In genomic region chr10:21628023-21628422, GRCh38 we compare ENCODE assay signal across 21 cellular contexts.
"Had no signal": no experiment of that assay in that cellular context is flagged by ENCODE, and none has a peak within 500 bp of the region (broad histone marks: within the 10 kb centered on the region; RNA-seq: fewer than 3 reads in every experiment).

No MANE protein-coding gene starts in this region.

- H3K4me3 Mint-ChIP-seq: dendritic cell treated with granulocyte-macrophage colony-stimulating factor and Interleukin-4, amounts not matched to agents 40 ng/mL and 50 ng/mL, for 4 days; naive B cell; natural killer cell treated with Interleukin-12 subunit alpha and Interleukin-12 subunit beta and Interleukin-15 and Interleukin-18, amount 100 ng/mL, for 72 hours; neural crest cell; stimulated activated naive CD8-positive, alpha-beta T cell treated with anti-CD3 and anti-CD28 coated beads, Interleukin-15, amount 100 ng/mL, for 72 hours had no signal

- H3K4me1 ChIP-seq: colonic mucosa, thyroid gland had no signal

- DNase-seq: colonic mucosa; effector CD8-positive, alpha-beta T cell; esophagus squamous epithelium; naive B cell; stimulated activated CD4-positive, alpha-beta T cell treated with anti-CD3 and anti-CD28 coated beads, Interleukin-12 subunit alpha, Interleukin-12 subunit beta, amount 100 ng/mL, for 4 hours; stimulated activated CD4-positive, alpha-beta T cell treated with anti-CD3 and anti-CD28 coated beads, Interleukin-1b, Interleukin-23, amount 100 ng/mL, for 48 hours; stimulated activated CD4-positive, alpha-beta T cell treated with anti-CD3 and anti-CD28 coated beads, Interleukin-4, amount 100 ng/mL, for 1 hour; stimulated activated CD8-positive, alpha-beta memory T cell treated with anti-CD3 and anti-CD28 coated beads, Interleukin-4, amount 100 ng/mL, for 48 hours; stimulated activated naive CD4-positive, alpha-beta T cell; stimulated activated naive CD8-positive, alpha-beta T cell treated with anti-CD3 and anti-CD28 coated beads, Interleukin-15, amount 100 ng/mL, for 72 hours; thyroid gland; trophoblast cell had no signal

- H3K36me3 ChIP-seq: colonic mucosa, right atrium auricular region had no signal

- H3K9ac ChIP-seq: parathyroid adenoma had no signal

- H3K27ac ChIP-seq: colonic mucosa, esophagus squamous epithelium, parathyroid adenoma, right atrium auricular region, thyroid gland, vagina had no signal

- H3K9me3 ChIP-seq: colonic mucosa, esophagus squamous epithelium, right atrium auricular region, thyroid gland, vagina had no signal

- H3K27me3 Mint-ChIP-seq: dendritic cell treated with granulocyte-macrophage colony-stimulating factor and Interleukin-4, amounts not matched to agents 40 ng/mL and 50 ng/mL, for 4 days; naive B cell; natural killer cell treated with Interleukin-12 subunit alpha and Interleukin-12 subunit beta and Interleukin-15 and Interleukin-18, amount 100 ng/mL, for 72 hours; progenitor cell of endocrine pancreas; stimulated activated naive CD8-positive, alpha-beta T cell treated with anti-CD3 and anti-CD28 coated beads, Interleukin-15, amount 100 ng/mL, for 72 hours had no signal

- H3K9me3 Mint-ChIP-seq: dendritic cell treated with granulocyte-macrophage colony-stimulating factor and Interleukin-4, amounts not matched to agents 40 ng/mL and 50 ng/mL, for 4 days; naive B cell; natural killer cell treated with Interleukin-12 subunit alpha and Interleukin-12 subunit beta and Interleukin-15 and Interleukin-18, amount 100 ng/mL, for 72 hours; neural crest cell had no signal

- H3K27me3 ChIP-seq: colonic mucosa, esophagus squamous epithelium, right atrium auricular region, thyroid gland, vagina had no signal

- H3K4me2 ChIP-seq: smooth muscle cell had no signal

- H3K4me3 ChIP-seq: colonic mucosa, esophagus squamous epithelium, right atrium auricular region, smooth muscle cell, thyroid gland, vagina had no signal

- ATAC-seq: natural killer cell treated with Interleukin-12 subunit alpha and Interleukin-12 subunit beta and Interleukin-15 and Interleukin-18, amount 100 ng/mL, for 72 hours; sciatic nerve; stimulated activated naive CD8-positive, alpha-beta T cell treated with anti-CD3 and anti-CD28 coated beads, Interleukin-15, amount 100 ng/mL, for 72 hours had no signal

- H3K27ac Mint-ChIP-seq: dendritic cell treated with granulocyte-macrophage colony-stimulating factor and Interleukin-4, amounts not matched to agents 40 ng/mL and 50 ng/mL, for 4 days; natural killer cell treated with Interleukin-12 subunit alpha and Interleukin-12 subunit beta and Interleukin-15 and Interleukin-18, amount 100 ng/mL, for 72 hours; progenitor cell of endocrine pancreas; stimulated activated naive CD8-positive, alpha-beta T cell treated with anti-CD3 and anti-CD28 coated beads, Interleukin-15, amount 100 ng/mL, for 72 hours had no signal

- H2AFZ ChIP-seq: parathyroid adenoma had no signal
